ENCODE assay signal across 24 cellular contexts in genomic region chr16:53523126-53523804, GRCh38. TPM values are rescaled to one million over a fixed set of nuclear protein-coding genes. Genes with fewer than 3 reads are reported as not detected.
A peak's percentile ranks its signal among the peaks of the same experiment; 100 is the strongest.
DNase-seq lines count a peak whose midpoint lies in the region; ATAC-seq, FAIRE-seq and TF ChIP-seq lines count a peak whose summit lies in the region.
"Had no signal": no experiment of that assay in that cellular context is flagged by ENCODE, and none has a peak within 500 bp of the region (broad histone marks: within the 10 kb centered on the region; RNA-seq: fewer than 3 reads in every experiment).

No MANE protein-coding gene starts in this region.

- no peaks in the 10 kb centered on the region for H3K9me3 Mint-ChIP-seq in activated naive CD8-positive, alpha-beta T cell treated with anti-CD3 and anti-CD28 coated beads, Interleukin-2, amount 10 ng/mL, durations not matched to agents 7 days and 5 days
- H3K9me3 Mint-ChIP-seq in activated naive CD8-positive, alpha-beta T cell treated with anti-CD3 and anti-CD28 coated beads, Interleukin-2, amount 50 U/mL, for 24 hours: no peaks in the 10 kb centered on the region
- no peaks in the 10 kb centered on the region for H3K9me3 Mint-ChIP-seq in naive B cell
- H3K9me3 Mint-ChIP-seq in stimulated activated naive B cell treated with anti-CD40 and anti-IgM and Interleukin-4, amounts not matched to agents 10 μg/mL and 1 μg/mL and 100 μg/mL, for 72 hours: peaks cover 0 to 2% of the 10 kb centered on the region in 2 donors
- H3K9me3 Mint-ChIP-seq: CD4-positive, alpha-beta T cell; H9 had no signal

- POLR2A ChIA-PET in activated naive CD8-positive, alpha-beta T cell treated with anti-CD3 and anti-CD28 coated beads, Interleukin-2, amount 10 ng/mL, durations not matched to agents 7 days and 5 days (lab: Charles Lee): no interaction called here

- no peak for ATAC-seq in activated naive CD8-positive, alpha-beta T cell treated with anti-CD3 and anti-CD28 coated beads, Interleukin-2, amount 10 ng/mL, durations not matched to agents 7 days and 5 days (ENCODE audit: low read depth)
- ATAC-seq in activated naive CD8-positive, alpha-beta T cell treated with anti-CD3 and anti-CD28 coated beads, Interleukin-2, amount 50 U/mL, for 24 hours: no peak
- no peak for ATAC-seq in naive B cell (ENCODE audit: low read depth in 2 of 2)
- ATAC-seq in stimulated activated naive B cell treated with anti-CD40 and anti-IgM and Interleukin-4, amounts not matched to agents 10 μg/mL and 1 μg/mL and 100 μg/mL, for 72 hours (replicated peaks): no peak

- H3K36me3 Mint-ChIP-seq in activated naive CD8-positive, alpha-beta T cell treated with anti-CD3 and anti-CD28 coated beads, Interleukin-2, amount 10 ng/mL, durations not matched to agents 7 days and 5 days: no peaks in the 10 kb centered on the region
- H3K36me3 Mint-ChIP-seq in activated naive CD8-positive, alpha-beta T cell treated with anti-CD3 and anti-CD28 coated beads, Interleukin-2, amount 50 U/mL, for 24 hours (ENCODE audit: low read depth): no peaks in the 10 kb centered on the region
- peaks cover 0 to 6% of the 10 kb centered on the region in 2 donors for H3K36me3 Mint-ChIP-seq in naive B cell
- peaks cover 0 to 2% of the 10 kb centered on the region in 2 donors for H3K36me3 Mint-ChIP-seq in stimulated activated naive B cell treated with anti-CD40 and anti-IgM and Interleukin-4, amounts not matched to agents 10 μg/mL and 1 μg/mL and 100 μg/mL, for 72 hours

- H3K27me3 ChIP-seq in bronchial epithelial cell (ENCODE audit: control insufficient read depth, insufficient read depth, low read length): no peaks in the 10 kb centered on the region
- H3K27me3 ChIP-seq: BLaER1 treated with 17β-estradiol and CSF1 and Interleukin-3, amounts not matched to agents 10 nM and 100 nM had no signal

- no peaks in the 10 kb centered on the region for H3K36me3 ChIP-seq in bronchial epithelial cell (ENCODE audit: control insufficient read depth, insufficient read depth, low read length)
- H3K36me3 ChIP-seq: BLaER1 treated with 17β-estradiol and CSF1 and Interleukin-3, amounts not matched to agents 10 nM and 100 nM had no signal

- peaks cover 24% of the 10 kb centered on the region for H3K4me1 Mint-ChIP-seq in activated naive CD8-positive, alpha-beta T cell treated with anti-CD3 and anti-CD28 coated beads, Interleukin-2, amount 10 ng/mL, durations not matched to agents 7 days and 5 days
- peaks cover 24% of the 10 kb centered on the region for H3K4me1 Mint-ChIP-seq in activated naive CD8-positive, alpha-beta T cell treated with anti-CD3 and anti-CD28 coated beads, Interleukin-2, amount 50 U/mL, for 24 hours
- peaks cover 38 to 54% (median 38%) of the 10 kb centered on the region in 3 donors for H3K4me1 Mint-ChIP-seq in naive B cell
- H3K4me1 Mint-ChIP-seq in stimulated activated naive B cell treated with anti-CD40 and anti-IgM and Interleukin-4, amounts not matched to agents 10 μg/mL and 1 μg/mL and 100 μg/mL, for 72 hours: peaks cover 31 to 32% of the 10 kb centered on the region in 2 donors
- H3K4me1 Mint-ChIP-seq: H9 had no signal

- H3K27ac Mint-ChIP-seq in activated naive CD8-positive, alpha-beta T cell treated with anti-CD3 and anti-CD28 coated beads, Interleukin-2, amount 10 ng/mL, durations not matched to agents 7 days and 5 days: peak overlapping the region; percentile 51
- H3K27ac Mint-ChIP-seq in activated naive CD8-positive, alpha-beta T cell treated with anti-CD3 and anti-CD28 coated beads, Interleukin-2, amount 50 U/mL, for 24 hours: no peak overlapping the region
- H3K27ac Mint-ChIP-seq in naive B cell: peak overlapping the region in 5 of 6 donors; percentile 19 to 87 (median 83)
- H3K27ac Mint-ChIP-seq in stimulated activated naive B cell treated with anti-CD40 and anti-IgM and Interleukin-4, amounts not matched to agents 10 μg/mL and 1 μg/mL and 100 μg/mL, for 72 hours: no peak overlapping the region
- H3K27ac Mint-ChIP-seq: CD4-positive, alpha-beta T cell; H9 had no signal

- peak; percentile 13 for FAIRE-seq in bronchial epithelial cell (lab: Jason Lieb, UNC)
- FAIRE-seq: A549 had no signal

- TF ChIP-seq CTCF in bronchial epithelial cell (IDR thresholded peaks at IDR 0.05; ENCODE audit: insufficient read depth, low read length, severe bottlenecking): no peak

- intact Hi-C loops in cardiac septum (cut with DNase I): no loop called here

- H3K4me3 Mint-ChIP-seq in activated naive CD8-positive, alpha-beta T cell treated with anti-CD3 and anti-CD28 coated beads, Interleukin-2, amount 10 ng/mL, durations not matched to agents 7 days and 5 days: no peak overlapping the region
- no peak overlapping the region for H3K4me3 Mint-ChIP-seq in activated naive CD8-positive, alpha-beta T cell treated with anti-CD3 and anti-CD28 coated beads, Interleukin-2, amount 50 U/mL, for 24 hours
- peak overlapping the region in 1 of 8 donors; percentile 38 for H3K4me3 Mint-ChIP-seq in naive B cell
- H3K4me3 Mint-ChIP-seq in stimulated activated naive B cell treated with anti-CD40 and anti-IgM and Interleukin-4, amounts not matched to agents 10 μg/mL and 1 μg/mL and 100 μg/mL, for 72 hours: no peak overlapping the region
- H3K4me3 Mint-ChIP-seq: CD4-positive, alpha-beta T cell; H9 had no signal

- DNase-seq in activated naive CD8-positive, alpha-beta T cell treated with anti-CD3 and anti-CD28 coated beads, Interleukin-2, amount 10 ng/mL, durations not matched to agents 7 days and 5 days: no peak
- DNase-seq in activated naive CD8-positive, alpha-beta T cell treated with anti-CD3 and anti-CD28 coated beads, Interleukin-2, amount 50 U/mL, for 24 hours: no peak
- DNase-seq in bronchial epithelial cell (ENCODE audit: low read depth) (no peak), naive B cell (no peak), cerebellar nuclear complex (lab: John Stamatoyannopoulos, UW) (no peak), cardiac septum (ENCODE audit: low spot score) (no peak)
- no peak for DNase-seq in stimulated activated naive B cell treated with anti-CD40 and anti-IgM and Interleukin-4, amounts not matched to agents 10 μg/mL and 1 μg/mL and 100 μg/mL, for 72 hours
- DNase-seq: AML-193; CD4-positive, alpha-beta T cell; DMS53; GM23248; H9; IMR-90; MM.1S; NCI-H1048; NCI-H1417 treated with DMSO at 0.1 percent for 48 hours; NCI-H1694 treated with DMSO at 0.1 percent for 48 hours; NCI-H2081; NCI-H226; NCI-H510A; NCI-H69; SHP77 had no signal

- no peak overlapping the region for H3K4me3 ChIP-seq in bronchial epithelial cell (ENCODE audit: low read depth, low read length)
- H3K4me3 ChIP-seq: A549; BLaER1 treated with 17β-estradiol and CSF1 and Interleukin-3, amounts not matched to agents 10 nM and 100 nM; GM23248 had no signal

- peaks cover 2% of the 10 kb centered on the region for H3K27me3 Mint-ChIP-seq in activated naive CD8-positive, alpha-beta T cell treated with anti-CD3 and anti-CD28 coated beads, Interleukin-2, amount 10 ng/mL, durations not matched to agents 7 days and 5 days
- H3K27me3 Mint-ChIP-seq in activated naive CD8-positive, alpha-beta T cell treated with anti-CD3 and anti-CD28 coated beads, Interleukin-2, amount 50 U/mL, for 24 hours: no peaks in the 10 kb centered on the region
- H3K27me3 Mint-ChIP-seq in naive B cell: no peaks in the 10 kb centered on the region
- H3K27me3 Mint-ChIP-seq in stimulated activated naive B cell treated with anti-CD40 and anti-IgM and Interleukin-4, amounts not matched to agents 10 μg/mL and 1 μg/mL and 100 μg/mL, for 72 hours: no peaks in the 10 kb centered on the region
- H3K27me3 Mint-ChIP-seq: CD4-positive, alpha-beta T cell had no signal

RNA-seq across cellular contexts. Expression of gene AKTIP, which starts 20.3 kb away (rescaled TPM):
- total RNA-seq in activated naive CD8-positive, alpha-beta T cell treated with anti-CD3 and anti-CD28 coated beads, Interleukin-2, amount 10 ng/mL, durations not matched to agents 7 days and 5 days: 10 to 100 TPM; 60.9 to 66.6 TPM
- total RNA-seq in bronchial epithelial cell (50.5 and 70.8 TPM in 2 replicates), cardiac septum (63.1 TPM)
- polyA plus RNA-seq in naive B cell (ENCODE audit: low read depth in 6 of 6): 10 to 100 TPM; 11.6 to 17.9 (median 13.8) TPM

Comparison
In these comparisons a context has a peak if more than half of its experiments do, and no peak if none do; other contexts are left out.
1. H3K27ac Mint-ChIP-seq: peak in activated naive CD8-positive, alpha-beta T cell treated with anti-CD3 and anti-CD28 coated beads, Interleukin-2, amount 10 ng/mL, durations not matched to agents 7 days and 5 days (single experiment) and naive B cell (5 of 6); none in activated naive CD8-positive, alpha-beta T cell treated with anti-CD3 and anti-CD28 coated beads, Interleukin-2, amount 50 U/mL, for 24 hours (single experiment) and stimulated activated naive B cell treated with anti-CD40 and anti-IgM and Interleukin-4, amounts not matched to agents 10 μg/mL and 1 μg/mL and 100 μg/mL, for 72 hours (single experiment).